ENCODE assay signal across 2 cellular contexts in genomic region chr6:105536961-105537360, GRCh38.
TF ChIP-seq lines count a peak whose summit lies in the region.

No MANE protein-coding gene starts in this region.

TF ChIP-seq in SK-N-SH, 30 proteins besides CTCF, POLR2A, EP300 and RAD21:
- TF ChIP-seq IRF3 (IDR thresholded peaks at IDR 0.05; ENCODE audit: low read depth, low read length) (no peak), GABPA (IDR thresholded peaks at IDR 0.05; ENCODE audit: low read depth) (no peak), FOSL2 (IDR thresholded peaks at IDR 0.05; ENCODE audit: borderline replicate concordance, low read depth) (no peak), FOXM1 (IDR thresholded peaks at IDR 0.05; ENCODE audit: low read depth) (no peak), NFIC (IDR thresholded peaks at IDR 0.05; ENCODE audit: borderline replicate concordance) (no peak), JUND (IDR thresholded peaks at IDR 0.05) (no peak), EZH2phosphoT487 (IDR thresholded peaks at IDR 0.05; ENCODE audit: borderline replicate concordance, low read depth) (no peak), SMC3 (IDR thresholded peaks at IDR 0.05; ENCODE audit: low read depth, low read length) (no peak), ZBTB33 (IDR thresholded peaks at IDR 0.05; ENCODE audit: borderline replicate concordance, low read depth) (no peak), TCF12 (IDR thresholded peaks at IDR 0.05) (no peak), TEAD4 (IDR thresholded peaks at IDR 0.05; ENCODE audit: borderline replicate concordance, insufficient read depth) (no peak), GATA2 (CRISPR knock-in tag; IDR thresholded peaks at IDR 0.05) (no peak), PBX3 (IDR thresholded peaks at IDR 0.05) (no peak), USF1 (IDR thresholded peaks at IDR 0.05; ENCODE audit: borderline replicate concordance, low read depth) (no peak), YY1 (IDR thresholded peaks at IDR 0.05; ENCODE audit: low read depth) (no peak), CHD2 (IDR thresholded peaks at IDR 0.05; ENCODE audit: low read length, partially characterized antibody) (no peak), MEF2A (IDR thresholded peaks at IDR 0.05; ENCODE audit: borderline replicate concordance, low read depth) (no peak)

TF ChIP-seq in H1, 55 proteins besides CTCF, POLR2A, EP300 and RAD21 (continued from another document):
- TF ChIP-seq EGR1 (IDR thresholded peaks at IDR 0.05; ENCODE audit: borderline replicate concordance, low read depth, low read length): no peak
- TF ChIP-seq KDM5A (IDR thresholded peaks at IDR 0.05; ENCODE audit: low read length): no peak
- TF ChIP-seq SIN3A (conservative IDR thresholded peaks at IDR 0.05 in 1 of 2, IDR thresholded peaks at IDR 0.05 in 1 of 2; ENCODE audit: low read depth in 1 of 2, low read length in 2 of 2): no peak
- no peak for TF ChIP-seq SP2 (IDR thresholded peaks at IDR 0.05; ENCODE audit: low read length)
- no peak for TF ChIP-seq BACH1 (IDR thresholded peaks at IDR 0.05; ENCODE audit: low read length)
- no peak for TF ChIP-seq POLR2AphosphoS5 (IDR thresholded peaks at IDR 0.05; ENCODE audit: low read depth, low read length)
- TF ChIP-seq MAFK (IDR thresholded peaks at IDR 0.05; ENCODE audit: low read depth, low read length): no peak
- TF ChIP-seq CHD1 (IDR thresholded peaks at IDR 0.05; ENCODE audit: low read depth, low read length): no peak
- TF ChIP-seq TAF1 (IDR thresholded peaks at IDR 0.05; ENCODE audit: low read depth, low read length): no peak
- no peak for TF ChIP-seq NANOG (IDR thresholded peaks at IDR 0.05; ENCODE audit: insufficient read depth, low read depth, low read length, poor library complexity, severe bottlenecking)
- no peak for TF ChIP-seq ASH2L (IDR thresholded peaks at IDR 0.05; ENCODE audit: low read length)
- TF ChIP-seq SUZ12 (IDR thresholded peaks at IDR 0.05; ENCODE audit: low read length): no peak
